9 cellular contexts compared by ENCODE assay signal in genomic region chr2:64228923-64229322, GRCh38.
A peak's percentile ranks its signal among the peaks of the same experiment; 100 is the strongest.
DNase-seq lines count a peak whose midpoint lies in the region; TF ChIP-seq lines count a peak whose summit lies in the region.
"Had no signal": no experiment of that assay in that cellular context is flagged by ENCODE, and none has a peak within 500 bp of the region (broad histone marks: within the 10 kb centered on the region; RNA-seq: fewer than 3 reads in every experiment).

No MANE protein-coding gene starts in this region.

- no peak for TF ChIP-seq CTCF in brain (conservative IDR thresholded peaks at IDR 0.05)
- no peak for TF ChIP-seq CTCF in mesothelial cell of epicardium (IDR thresholded peaks at IDR 0.05; ENCODE audit: unreplicated experiment)
- no peak for TF ChIP-seq CTCF in transverse colon (IDR thresholded peaks at IDR 0.05)
- TF ChIP-seq CTCF in foreskin fibroblast (IDR thresholded peaks at IDR 0.05; ENCODE audit: low read depth, low read length): no peak
- no peak for TF ChIP-seq CTCF in lower leg skin (IDR thresholded peaks at IDR 0.05)

- H3K36me3 Mint-ChIP-seq in activated naive CD4-positive, alpha-beta T cell treated with anti-CD3 and anti-CD28 coated beads, Interleukin-2, amount 50 U/mL, for 24 hours: no peaks in the 10 kb centered on the region
- H3K36me3 Mint-ChIP-seq in brain: no peaks in the 10 kb centered on the region
- H3K36me3 Mint-ChIP-seq in mesothelial cell of epicardium: no peaks in the 10 kb centered on the region

- H3K27ac ChIP-seq in transverse colon: peak overlapping the region; percentile 73 to 86 (median 76)

- H3K36me3 ChIP-seq in transverse colon: no peaks in the 10 kb centered on the region

- peaks cover 65% of the 10 kb centered on the region for H3K4me1 Mint-ChIP-seq in activated naive CD4-positive, alpha-beta T cell treated with anti-CD3 and anti-CD28 coated beads, Interleukin-2, amount 50 U/mL, for 24 hours
- H3K4me1 Mint-ChIP-seq in brain: peaks cover 77% of the 10 kb centered on the region
- peaks cover 53% of the 10 kb centered on the region for H3K4me1 Mint-ChIP-seq in mesothelial cell of epicardium

- 81 to 93% methylated on average over 3 of the region's 3 CpGs for WGBS in transverse colon (ENCODE audit: low coverage in 1 of 2), 2 donors
- 85 to 89% methylated on average over 3 of the region's 3 CpGs for WGBS in lower leg skin, 2 donors

- no peak for DNase-seq in activated naive CD4-positive, alpha-beta T cell treated with anti-CD3 and anti-CD28 coated beads, Interleukin-2, amount 50 U/mL, for 16 hours
- DNase-seq in mesothelial cell of epicardium (ENCODE audit: low spot score in 2 of 2, unreplicated experiment in 2 of 2): no peak
- no peak for DNase-seq in transverse colon
- no peak for DNase-seq in foreskin fibroblast
- no peak for DNase-seq in epidermal melanocyte (ENCODE audit: insufficient read length, low spot score)
- no peak for DNase-seq in lower leg skin (ENCODE audit: low spot score in 2 of 2)
- DNase-seq: mesendoderm had no signal

- H3K4me1 ChIP-seq in transverse colon: peaks cover 0 to 25% (median 8%) of the 10 kb centered on the region in 4 donors

- intact Hi-C loops in transverse colon (cut with DNase I; ENCODE audit: low total_unique reads) (no loop called here), lower leg skin (cut with DNase I; ENCODE audit: low total_unique reads) (no loop called here)

- in situ Hi-C loops in transverse colon (cut with MboI; ENCODE audit: low pct_ligation_motif_present in 1 of 4, low pct_unique_long_range_greater_than_20kb in 1 of 4, low sequenced_read_pairs in 3 of 4): no loop called here

- H3K27ac Mint-ChIP-seq in activated naive CD4-positive, alpha-beta T cell treated with anti-CD3 and anti-CD28 coated beads, Interleukin-2, amount 50 U/mL, for 24 hours: peak overlapping the region; percentile 96
- H3K27ac Mint-ChIP-seq in brain (peak overlapping the region; percentile 97 to 99 (median 98)), mesothelial cell of epicardium (peak overlapping the region; percentile 99)

- no peaks in the 10 kb centered on the region for H3K9me3 Mint-ChIP-seq in activated naive CD4-positive, alpha-beta T cell treated with anti-CD3 and anti-CD28 coated beads, Interleukin-2, amount 50 U/mL, for 24 hours
- H3K9me3 Mint-ChIP-seq in brain (no peaks in the 10 kb centered on the region), mesothelial cell of epicardium (no peaks in the 10 kb centered on the region)

- no peaks in the 10 kb centered on the region for H3K27me3 ChIP-seq in transverse colon

- H3K9me3 ChIP-seq in transverse colon: no peaks in the 10 kb centered on the region

- TF ChIP-seq POLR2A in transverse colon (IDR thresholded peaks at IDR 0.05) (no peak), lower leg skin (IDR thresholded peaks at IDR 0.05) (no peak)

- H3K4me3 ChIP-seq in transverse colon: peak overlapping the region in 1 of 4 donors; percentile 60
- H3K4me3 ChIP-seq in foreskin fibroblast (ENCODE audit: low read depth in 1 of 2, low read length in 2 of 2): no peak overlapping the region
- no peak overlapping the region for H3K4me3 ChIP-seq in lower leg skin (ENCODE audit: low read depth, poor library complexity, severe bottlenecking)

- TF ChIP-seq EP300 in transverse colon (IDR thresholded peaks at IDR 0.05; ENCODE audit: low read depth): no peak

- no peaks in the 10 kb centered on the region for H3K27me3 Mint-ChIP-seq in activated naive CD4-positive, alpha-beta T cell treated with anti-CD3 and anti-CD28 coated beads, Interleukin-2, amount 50 U/mL, for 24 hours
- H3K27me3 Mint-ChIP-seq in brain: peaks cover 4% of the 10 kb centered on the region
- no peaks in the 10 kb centered on the region for H3K27me3 Mint-ChIP-seq in mesothelial cell of epicardium (ENCODE audit: low read depth)

- H3K4me3 Mint-ChIP-seq in activated naive CD4-positive, alpha-beta T cell treated with anti-CD3 and anti-CD28 coated beads, Interleukin-2, amount 50 U/mL, for 24 hours: peak overlapping the region; percentile 87
- H3K4me3 Mint-ChIP-seq in brain: peak overlapping the region; percentile 83 to 89 (median 87)
- peak overlapping the region; percentile 74 for H3K4me3 Mint-ChIP-seq in mesothelial cell of epicardium
